Comparison of ENCODE assay signal across 13 cellular contexts in genomic region chr7:40437498-40437897, GRCh38.
DNase-seq lines count a peak whose midpoint lies in the region; ATAC-seq and TF ChIP-seq lines count a peak whose summit lies in the region.
"Had no signal": no experiment of that assay in that cellular context is flagged by ENCODE, and none has a peak within 500 bp of the region (broad histone marks: within the 10 kb centered on the region; RNA-seq: fewer than 3 reads in every experiment).

No MANE protein-coding gene starts in this region.

- H2BK5ac ChIP-seq in mesendoderm (ENCODE audit: low read length), result no peak overlapping the region

- ATAC-seq in GM21723 (IDR thresholded peaks at IDR 0.05; ENCODE audit: unreplicated experiment), result no peak
- ATAC-seq: T-cell had no signal

- H3K9ac ChIP-seq in mesendoderm (ENCODE audit: low read length) (no peak overlapping the region), colonic mucosa (ENCODE audit: low read depth in 2 of 2, low read length in 2 of 2) (no peak overlapping the region)

- no peaks in the 10 kb centered on the region for H3K9me3 ChIP-seq in colonic mucosa
- H3K9me3 ChIP-seq: HAP-1 had no signal

- H4K8ac ChIP-seq in mesendoderm (ENCODE audit: low read depth, low read length), result no peak overlapping the region

- H3K79me2 ChIP-seq in mesendoderm (ENCODE audit: control insufficient read depth, insufficient read depth, low read length), result no peaks in the 10 kb centered on the region

- H3K4ac ChIP-seq in mesendoderm (ENCODE audit: low read depth, low read length), result no peak overlapping the region

- H4K5ac ChIP-seq in mesendoderm (ENCODE audit: low read length), result no peak overlapping the region

- H2BK120ac ChIP-seq in mesendoderm (ENCODE audit: low read depth, low read length), result no peak overlapping the region

- H3K23ac ChIP-seq in mesendoderm (ENCODE audit: low read length), result no peak overlapping the region

- peak; percentile 89 for DNase-seq in AG09309 (ENCODE audit: low read depth)
- peak; percentile 59 for DNase-seq in LoVo (ENCODE audit: low spot score)
- peak; percentile 97 for DNase-seq in choroid plexus epithelial cell (ENCODE audit: low read depth)
- peak; percentile 87 for DNase-seq in mesendoderm
- DNase-seq in activated CD4-positive, alpha-beta T cell treated with anti-CD3 and anti-CD28 coated beads, Interleukin-2, amount 50 U/mL, for 4 hours, result no peak
- DNase-seq in DMS153 treated with DMSO at 0.1 percent for 48 hours (lab: John Stamatoyannopoulos, UW; ENCODE audit: unreplicated experiment), result no peak
- DNase-seq in colonic mucosa, result no peak
- DNase-seq: activated T-cell treated with anti-CD3 and anti-CD28 coated beads, Interleukin-2, amount 50 U/mL, for 48 hours; CD4-positive, alpha-beta memory T cell; NCI-H2227 treated with DMSO at 0.1 percent for 48 hours; T-cell had no signal

- no CpG with 5 or more reads among the region's 1 CpG for WGBS in mesendoderm (ENCODE audit: extremely low coverage, insufficient coverage, low lambda C conversion rate)

- H3K4me3 ChIP-seq in AG09309 (ENCODE audit: control insufficient read depth, low read depth, low read length) (no peak overlapping the region), choroid plexus epithelial cell (ENCODE audit: low read depth, low read length) (no peak overlapping the region), mesendoderm (ENCODE audit: low read length) (no peak overlapping the region), colonic mucosa (no peak overlapping the region)
- H3K4me3 ChIP-seq: HAP-1 had no signal

- peaks cover 2% of the 10 kb centered on the region for H3K27me3 ChIP-seq in mesendoderm (ENCODE audit: insufficient read depth, low read length, poor library complexity)
- no peaks in the 10 kb centered on the region for H3K27me3 ChIP-seq in colonic mucosa

- no peak overlapping the region for H3K18ac ChIP-seq in mesendoderm (ENCODE audit: low read length)

- H3K4me1 ChIP-seq in mesendoderm (ENCODE audit: control insufficient read depth, low read depth, low read length), result no peaks in the 10 kb centered on the region
- no peaks in the 10 kb centered on the region for H3K4me1 ChIP-seq in colonic mucosa
- H3K4me1 ChIP-seq: HAP-1 had no signal

- no peak overlapping the region for H3K56ac ChIP-seq in mesendoderm (ENCODE audit: low read length)

- no peak for TF ChIP-seq CTCF in AG09309 (IDR thresholded peaks at IDR 0.05; ENCODE audit: control insufficient read depth, insufficient read depth, low read depth, low read length, missing control alignments)
- TF ChIP-seq CTCF in choroid plexus epithelial cell (conservative IDR thresholded peaks at IDR 0.05; ENCODE audit: low read depth, low read length), result no peak
- TF ChIP-seq CTCF in colonic mucosa (IDR thresholded peaks at IDR 0.05), result no peak

- no peaks in the 10 kb centered on the region for H3K79me1 ChIP-seq in mesendoderm (ENCODE audit: low read length)

- intact Hi-C loops in colonic mucosa (cut with DNase I), result no loop called here

- H2AK5ac ChIP-seq in mesendoderm (ENCODE audit: low read length), result no peak overlapping the region

- H3K36me3 ChIP-seq in mesendoderm (ENCODE audit: control insufficient read depth, insufficient read depth, low read length) (no peaks in the 10 kb centered on the region), colonic mucosa (no peaks in the 10 kb centered on the region)
- H3K36me3 ChIP-seq: HAP-1 had no signal

- H3K27ac ChIP-seq in mesendoderm (ENCODE audit: low read depth, low read length), result no peak overlapping the region
- H3K27ac ChIP-seq in colonic mucosa, result no peak overlapping the region

- H3K4me2 ChIP-seq in mesendoderm (ENCODE audit: low read length), result no peak overlapping the region

- H2BK15ac ChIP-seq in mesendoderm (replicated peaks; ENCODE audit: low read depth), result no peak overlapping the region

Comparison
In these comparisons a context has a peak if more than half of its experiments do, and no peak if none do; other contexts are left out.
1. DNase-seq: peak in AG09309 (single experiment), LoVo (single experiment), choroid plexus epithelial cell (single experiment) and mesendoderm (single experiment); none in activated CD4-positive, alpha-beta T cell treated with anti-CD3 and anti-CD28 coated beads, Interleukin-2, amount 50 U/mL, for 4 hours (0 of 2), DMS153 treated with DMSO at 0.1 percent for 48 hours (single experiment) and colonic mucosa (single experiment).